ENCODE assay signal across 1 cellular context in the genomic region with DNA sequence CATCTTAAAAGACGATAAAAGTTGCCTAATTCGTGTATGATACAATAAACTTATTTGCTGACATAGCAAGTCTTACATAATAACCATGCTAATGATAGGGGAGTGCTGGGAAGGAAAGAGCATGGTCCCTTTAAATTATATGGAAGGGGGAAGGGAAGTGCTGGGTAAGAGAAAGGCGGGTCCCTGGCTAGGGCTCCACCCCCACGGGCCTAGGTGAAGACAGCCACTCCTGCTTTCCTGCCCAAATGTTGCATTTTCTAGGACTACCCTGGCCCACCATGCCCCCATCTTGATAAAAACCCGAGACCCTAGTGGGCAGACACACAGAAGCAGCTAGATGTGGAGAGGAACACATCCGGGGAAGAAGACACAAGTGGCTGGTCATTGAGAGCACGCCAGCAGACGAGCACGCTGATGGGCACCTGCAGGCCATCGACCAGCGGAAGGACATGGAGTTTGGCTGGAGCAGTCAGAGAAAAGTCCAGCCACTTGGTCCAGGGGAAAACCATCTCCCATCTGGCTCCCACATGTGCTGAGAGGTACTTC.
TF ChIP-seq lines count a peak whose summit lies in the region.

No MANE protein-coding gene starts in this region.

TF ChIP-seq in H1, 55 proteins besides CTCF, POLR2A, EP300 and RAD21:
- no peak for TF ChIP-seq NRF1 (IDR thresholded peaks at IDR 0.05; ENCODE audit: low read depth, low read length)
- TF ChIP-seq TBP (IDR thresholded peaks at IDR 0.05; ENCODE audit: low read depth, low read length) = no peak
- TF ChIP-seq SIX5 (IDR thresholded peaks at IDR 0.05; ENCODE audit: low read depth, low read length) = no peak
- TF ChIP-seq JUND (IDR thresholded peaks at IDR 0.05; ENCODE audit: low read length) = no peak
- TF ChIP-seq BCL11A (IDR thresholded peaks at IDR 0.05; ENCODE audit: low read depth in 2 of 2, low read length in 2 of 2) = no peak
- TF ChIP-seq EZH2 (IDR thresholded peaks at IDR 0.05; ENCODE audit: low read depth, low read length, severe bottlenecking) = no peak
- no peak for TF ChIP-seq KDM5A (IDR thresholded peaks at IDR 0.05; ENCODE audit: low read length)
- TF ChIP-seq MAFK (IDR thresholded peaks at IDR 0.05; ENCODE audit: low read depth, low read length) = peak; percentile 63; the same call in 1 of the 2 replicates
